10 cellular contexts compared by ENCODE assay signal in genomic region chr10:70480254-70480861, GRCh38. TPM values are rescaled to one million over a fixed set of nuclear protein-coding genes. Genes with fewer than 3 reads are reported as not detected.
DNase-seq lines count a peak whose midpoint lies in the region; ATAC-seq and TF ChIP-seq lines count a peak whose summit lies in the region.
"Had no signal": no experiment of that assay in that cellular context is flagged by ENCODE, and none has a peak within 500 bp of the region (broad histone marks: within the 10 kb centered on the region; RNA-seq: fewer than 3 reads in every experiment).

No MANE protein-coding gene starts in this region.

- no peak overlapping the region for H2AFZ ChIP-seq in hepatocyte

- H3K4me2 ChIP-seq in hepatocyte: peak overlapping the region; percentile 95

- POLR2A ChIA-PET in activated B cell treated with CpG ODN at 0.5 μM for 24 hours (lab: Charles Lee): interaction anchor here (1.1 kb wide), 1 partner anchor 14 kb away, joined by 8 read pairs; no protein-coding TSS in a partner anchor

- H3K79me2 ChIP-seq in hepatocyte: no peaks in the 10 kb centered on the region

- no peak for DNase-seq in heart right ventricle
- no peak for DNase-seq in left cardiac atrium
- DNase-seq in activated B cell treated with CpG ODN at 0.5 μM for 24 hours: no peak
- no peak for DNase-seq in hepatocyte (ENCODE audit: low spot score)
- DNase-seq in type B pancreatic cell (ENCODE audit: extremely low spot score, unreplicated experiment): no peak
- DNase-seq in NCI-H187 (lab: John Stamatoyannopoulos, UW): no peak
- no peak for DNase-seq in GM19240 (ENCODE audit: insufficient read length, low spot score)
- no peak for DNase-seq in superior temporal gyrus (ENCODE audit: extremely low spot score)

- intact Hi-C loops in heart right ventricle (cut with DNase I): no loop called here
- intact Hi-C loops in left cardiac atrium (cut with DNase I): no loop called here
- intact Hi-C loops in activated B cell treated with CpG ODN at 0.5 μM for 24 hours (cut with micrococcal nuclease): loop anchor here (1.0 kb wide), 2 partner anchors 10 to 34 kb away; no protein-coding TSS in a partner anchor

- peak overlapping the region; percentile 69 for H3K27ac Mint-ChIP-seq in activated B cell treated with CpG ODN at 0.5 μM for 24 hours
- H3K27ac Mint-ChIP-seq in type B pancreatic cell: no peak overlapping the region

- H3K4me3 ChIP-seq in heart right ventricle (peak overlapping the region in 9 of 10 donors; percentile 54 to 77 (median 65)), hepatocyte (no peak overlapping the region)

- ATAC-seq in heart right ventricle: no peak
- no peak for ATAC-seq in left cardiac atrium
- peak; percentile 46 for ATAC-seq in activated B cell treated with CpG ODN at 0.5 μM for 24 hours (ENCODE audit: low read depth)

- H3K36me3 Mint-ChIP-seq in activated B cell treated with CpG ODN at 0.5 μM for 24 hours (ENCODE audit: low read depth): no peaks in the 10 kb centered on the region
- no peaks in the 10 kb centered on the region for H3K36me3 Mint-ChIP-seq in type B pancreatic cell

- peak overlapping the region; percentile 77 for H3K4me3 Mint-ChIP-seq in activated B cell treated with CpG ODN at 0.5 μM for 24 hours
- H3K4me3 Mint-ChIP-seq in type B pancreatic cell: peak overlapping the region; percentile 70

- H3K9me3 Mint-ChIP-seq in activated B cell treated with CpG ODN at 0.5 μM for 24 hours: no peaks in the 10 kb centered on the region
- H3K9me3 Mint-ChIP-seq in type B pancreatic cell: no peaks in the 10 kb centered on the region

- H3K27ac ChIP-seq in heart right ventricle (peak overlapping the region; percentile 8 to 91 (median 82)), hepatocyte (no peak overlapping the region)

- H3K36me3 ChIP-seq in heart right ventricle (peaks cover 0 to 6% (median 0%) of the 10 kb centered on the region in 9 donors), hepatocyte (replicated peaks; ENCODE audit: insufficient read depth, low read depth) (no peaks in the 10 kb centered on the region)

- CTCF ChIA-PET in activated B cell treated with CpG ODN at 0.5 μM for 24 hours (lab: Charles Lee): no interaction called here

- H3K4me1 ChIP-seq in heart right ventricle (peaks cover 41 to 77% (median 71%) of the 10 kb centered on the region in 9 donors), hepatocyte (ENCODE audit: insufficient read depth) (peaks cover 16% of the 10 kb centered on the region)

- TF ChIP-seq CTCF in heart right ventricle (IDR thresholded peaks at IDR 0.05): no peak
- no peak for TF ChIP-seq CTCF in activated B cell treated with CpG ODN at 0.5 μM for 24 hours (IDR thresholded peaks at IDR 0.05)
- no peak for TF ChIP-seq CTCF in hepatocyte (IDR thresholded peaks at IDR 0.05; ENCODE audit: poor library complexity)
- no peak for TF ChIP-seq CTCF in type B pancreatic cell (conservative IDR thresholded peaks at IDR 0.05)

- H3K27me3 ChIP-seq in heart right ventricle (peaks cover 0 to 32% (median 0%) of the 10 kb centered on the region in 7 donors), hepatocyte (peaks cover 39% of the 10 kb centered on the region)

- WGBS in heart right ventricle, 2 donors: 33 to 54% methylated on average over 9 of the region's 9 CpGs
- WGBS in hepatocyte (ENCODE audit: low lambda C conversion rate, missing lambda C conversion rate): 83% methylated on average over 8 of the region's 9 CpGs

- H3K9me3 ChIP-seq in heart right ventricle: no peaks in the 10 kb centered on the region
- no peaks in the 10 kb centered on the region for H3K9me3 ChIP-seq in hepatocyte (ENCODE audit: low read depth)

- H4K20me1 ChIP-seq in hepatocyte (ENCODE audit: insufficient read depth, poor library complexity, severe bottlenecking): no peaks in the 10 kb centered on the region

- H3K4me1 Mint-ChIP-seq in activated B cell treated with CpG ODN at 0.5 μM for 24 hours (peaks cover 51% of the 10 kb centered on the region), type B pancreatic cell (ENCODE audit: unreplicated experiment) (peaks cover 22% of the 10 kb centered on the region)

- H3K27me3 Mint-ChIP-seq in activated B cell treated with CpG ODN at 0.5 μM for 24 hours (no peaks in the 10 kb centered on the region), type B pancreatic cell (peaks cover 40% of the 10 kb centered on the region)

- no peaks in the 10 kb centered on the region for H3K9me2 ChIP-seq in hepatocyte (replicated peaks; ENCODE audit: insufficient read depth)

RNA-seq across cellular contexts. Expression of gene PALD1, which starts 1.8 kb away (rescaled TPM):
- total RNA-seq in heart right ventricle (10 to 100 TPM in 1 of 10 donors, 1 to 10 TPM in 9; 4.8 to 10.3 (median 6.1) TPM), left cardiac atrium (1 to 10 TPM; 4.4 to 8.3 TPM), activated B cell treated with CpG ODN at 0.5 μM for 24 hours (2.4 and 3.3 TPM in 2 replicates), hepatocyte (1.1 and 2.2 TPM in 2 replicates), type B pancreatic cell (ENCODE audit: low replicate concordance) (0.43 and 9.6 TPM in 2 replicates)
- polyA plus RNA-seq in heart right ventricle (1 to 10 TPM; 4.1 to 5.6 TPM), hepatocyte (1.1 and 1.3 TPM in 2 replicates)

RNA-seq across cellular contexts. Expression of gene NODAL, which starts 38.9 kb away (rescaled TPM):
- total RNA-seq in heart right ventricle (under 1 TPM in 1 of 10 donors, not detected in 9; 0.29 TPM), left cardiac atrium (not detected), activated B cell treated with CpG ODN at 0.5 μM for 24 hours (not detected in 2 replicates), hepatocyte (not detected in 2 replicates), type B pancreatic cell (ENCODE audit: low replicate concordance) (not detected in 2 replicates)
- polyA plus RNA-seq in heart right ventricle (under 1 TPM in 1 of 2 donors, not detected in 1; 0.04 TPM), hepatocyte (not detected in 2 replicates)
- total RNA-seq: Daoy, glomerular endothelial cell had no signal
